8 cellular contexts compared by ENCODE assay signal in the genomic region with DNA sequence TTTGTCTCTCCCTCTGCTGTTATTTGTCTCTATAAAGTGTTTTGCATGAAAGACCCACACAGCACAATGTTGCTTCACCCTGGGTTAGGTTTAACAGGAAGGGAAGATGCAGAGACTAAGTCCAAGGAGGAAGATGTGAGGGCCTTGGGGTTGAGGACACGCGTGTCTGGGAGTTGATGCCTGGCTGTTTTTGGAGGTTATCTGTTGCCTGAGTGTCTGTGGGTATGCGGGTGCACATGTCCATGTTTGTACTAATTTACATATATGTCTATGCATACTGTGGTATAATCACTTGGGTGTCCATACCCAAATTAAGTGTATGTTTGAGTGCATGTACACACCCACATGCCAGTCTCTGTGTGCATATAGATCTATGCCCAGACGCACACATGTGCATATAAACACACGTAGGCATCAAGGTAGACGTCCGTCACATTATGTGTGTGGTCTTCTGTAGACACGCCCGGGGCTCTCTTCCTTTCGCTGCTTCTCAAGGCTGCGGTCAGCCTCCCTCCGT. TPM values are rescaled to one million over a fixed set of nuclear protein-coding genes. Genes with fewer than 3 reads are reported as not detected.
DNase-seq lines count a peak whose midpoint lies in the region; ATAC-seq and TF ChIP-seq lines count a peak whose summit lies in the region.

No MANE protein-coding gene starts in this region.

- no peaks in the 10 kb centered on the region for H3K9me3 Mint-ChIP-seq in activated CD4-positive, alpha-beta T cell treated with anti-CD3 and anti-CD28 coated beads, Interleukin-2, amount 10 ng/mL, durations not matched to agents 7 days and 5 days
- peaks cover 9% of the 10 kb centered on the region for H3K9me3 Mint-ChIP-seq in glutamatergic neuron (ENCODE audit: unreplicated experiment)

- ATAC-seq in GM19455 (IDR thresholded peaks at IDR 0.05; ENCODE audit: unreplicated experiment): no peak

- peak overlapping the region; percentile 52 for H3K4me3 Mint-ChIP-seq in activated CD4-positive, alpha-beta T cell treated with anti-CD3 and anti-CD28 coated beads, Interleukin-2, amount 10 ng/mL, durations not matched to agents 7 days and 5 days
- peak overlapping the region; percentile 86 for H3K4me3 Mint-ChIP-seq in glutamatergic neuron (ENCODE audit: unreplicated experiment)

- CTCF ChIA-PET in activated CD4-positive, alpha-beta T cell treated with anti-CD3 and anti-CD28 coated beads, Interleukin-2, amount 10 ng/mL, durations not matched to agents 7 days and 5 days (lab: Charles Lee): interaction anchor here (0.7 to 1.0 kb wide), 2 partner anchors 43 to 226 kb away, joined by 3 read pairs; no protein-coding TSS in a partner anchor

- TF ChIP-seq CTCF in VCaP (conservative IDR thresholded peaks at IDR 0.05) (no peak), glutamatergic neuron (IDR thresholded peaks at IDR 0.05; ENCODE audit: partially characterized antibody, unreplicated experiment) (no peak)

- peaks cover 20% of the 10 kb centered on the region for H3K36me3 Mint-ChIP-seq in activated CD4-positive, alpha-beta T cell treated with anti-CD3 and anti-CD28 coated beads, Interleukin-2, amount 10 ng/mL, durations not matched to agents 7 days and 5 days (ENCODE audit: low read depth)
- H3K36me3 Mint-ChIP-seq in glutamatergic neuron (ENCODE audit: unreplicated experiment): no peaks in the 10 kb centered on the region

- H3K27ac ChIP-seq in VCaP (peak overlapping the region; percentile 69), skin epidermis (peak overlapping the region in 18 of 21 experiments; percentile 11 to 79 (median 54))

- POLR2A ChIA-PET in activated CD4-positive, alpha-beta T cell treated with anti-CD3 and anti-CD28 coated beads, Interleukin-2, amount 10 ng/mL, durations not matched to agents 7 days and 5 days (lab: Charles Lee): no interaction called here

- peaks cover 44% of the 10 kb centered on the region for H3K4me1 Mint-ChIP-seq in activated CD4-positive, alpha-beta T cell treated with anti-CD3 and anti-CD28 coated beads, Interleukin-2, amount 10 ng/mL, durations not matched to agents 7 days and 5 days
- H3K4me1 Mint-ChIP-seq in glutamatergic neuron (ENCODE audit: low read depth, unreplicated experiment): peaks cover 6% of the 10 kb centered on the region

- DNase-seq in activated CD4-positive, alpha-beta T cell treated with anti-CD3 and anti-CD28 coated beads, Interleukin-2, amount 10 ng/mL, durations not matched to agents 7 days and 5 days: no peak
- no peak for DNase-seq in activated CD4-positive, alpha-beta T cell treated with anti-CD3 and anti-CD28 coated beads for 1 hour
- no peak for DNase-seq in glutamatergic neuron
- DNase-seq in activated effector memory CD4-positive, alpha-beta T cell treated with Interleukin-2 at 50 U/mL for 16 hours: no peak
- no peak for DNase-seq in ecto neural progenitor cell (ENCODE audit: low spot score)

- H3K27me3 Mint-ChIP-seq in activated CD4-positive, alpha-beta T cell treated with anti-CD3 and anti-CD28 coated beads, Interleukin-2, amount 10 ng/mL, durations not matched to agents 7 days and 5 days: peaks cover 31% of the 10 kb centered on the region
- peaks cover 12% of the 10 kb centered on the region for H3K27me3 Mint-ChIP-seq in glutamatergic neuron (ENCODE audit: unreplicated experiment)

- H3K4me3 ChIP-seq in skin epidermis: peak overlapping the region; percentile 39 to 84 (median 48)

- H3K27ac Mint-ChIP-seq in activated CD4-positive, alpha-beta T cell treated with anti-CD3 and anti-CD28 coated beads, Interleukin-2, amount 10 ng/mL, durations not matched to agents 7 days and 5 days: peak overlapping the region; percentile 67
- peak overlapping the region; percentile 15 for H3K27ac Mint-ChIP-seq in glutamatergic neuron (ENCODE audit: unreplicated experiment)

RNA-seq across cellular contexts. Expression of a gene that starts 1.0 kb away (rescaled TPM):
- total RNA-seq in activated CD4-positive, alpha-beta T cell treated with anti-CD3 and anti-CD28 coated beads, Interleukin-2, amount 10 ng/mL, durations not matched to agents 7 days and 5 days: 10 to 100 TPM; 28.9 to 31.1 TPM
- 5.4 TPM for total RNA-seq in glutamatergic neuron (ENCODE audit: unreplicated experiment)
